28 cellular contexts compared by ENCODE assay signal in genomic region chr1:156191292-156191954, GRCh38. TPM values are rescaled to one million over a fixed set of nuclear protein-coding genes. Genes with fewer than 3 reads are reported as not detected.
DNase-seq lines count a peak whose midpoint lies in the region; ATAC-seq and TF ChIP-seq lines count a peak whose summit lies in the region.
"Had no signal": no experiment of that assay in that cellular context is flagged by ENCODE, and none has a peak within 500 bp of the region (broad histone marks: within the 10 kb centered on the region; RNA-seq: fewer than 3 reads in every experiment).

No MANE protein-coding gene starts in this region.

- H3K27me3 ChIP-seq in liver (ENCODE audit: control insufficient read depth in 4 of 4, insufficient read depth in 4 of 4, low read length in 3 of 4) = no peaks in the 10 kb centered on the region
- H3K27me3 ChIP-seq: ascending aorta, gastroesophageal sphincter, right atrium auricular region, suprapubic skin, upper lobe of left lung had no signal

- WGBS in liver = 76% methylated on average over 4 of the region's 4 CpGs

- peaks cover 6 to 21% (median 19%) of the 10 kb centered on the region in 4 donors for H3K4me1 ChIP-seq in liver (ENCODE audit: control insufficient read depth in 4 of 4, insufficient read depth in 4 of 4, low read length in 3 of 4)

- peak; percentile 38 for DNase-seq in CD1c-positive myeloid dendritic cell (ENCODE audit: extremely low spot score)
- peak; percentile 8 for DNase-seq in NB4 (ENCODE audit: low read depth)
- no peak for DNase-seq in DMS 273 (lab: John Stamatoyannopoulos, UW; ENCODE audit: unreplicated experiment)
- DNase-seq: activated CD8-positive, alpha-beta T cell treated with anti-CD3 and anti-CD28 coated beads for 36 hours; activated gamma-delta T cell; activated naive CD8-positive, alpha-beta T cell treated with anti-CD3 and anti-CD28 coated beads, Interleukin-2, amount 10 ng/mL, durations not matched to agents 7 days and 5 days; GOT3; HFFc6; KBM-7; NCI-H1930; NCI-H2171 treated with DMSO at 0.1 percent for 48 hours; NCI-H510A; PC-3; stimulated activated CD4-positive, alpha-beta T cell treated with anti-CD3 and anti-CD28 coated beads, Interleukin-1b, Interleukin-23, amount 100 ng/mL, for 48 hours; stimulated activated naive CD4-positive, alpha-beta T cell treated with Interleukin-2 at 50 U/mL for 16 hours; T-helper 17 cell; upper lobe of left lung had no signal

- no peak for TF ChIP-seq POLR2A in NB4 (IDR thresholded peaks at IDR 0.05; ENCODE audit: extremely low read depth, insufficient read length)

- TF ChIP-seq CTCF in NB4 (IDR thresholded peaks at IDR 0.05; ENCODE audit: low read depth, low read length) (no peak), liver (IDR thresholded peaks at IDR 0.05; ENCODE audit: low read depth, low read length, missing input control) (no peak)

- no peak overlapping the region for H3K9ac ChIP-seq in liver (ENCODE audit: low read depth in 1 of 2, low read length in 2 of 2)

- no peaks in the 10 kb centered on the region for H3K36me3 ChIP-seq in liver (ENCODE audit: control insufficient read depth in 4 of 4, insufficient read depth in 3 of 4, low read depth in 1 of 4, low read length in 3 of 4)
- H3K36me3 ChIP-seq: ascending aorta, right atrium auricular region, suprapubic skin had no signal

- H3K4me3 ChIP-seq in NB4 (ENCODE audit: low read depth, low read length) (no peak overlapping the region), liver (ENCODE audit: low read depth in 1 of 3, low read length in 3 of 3) (no peak overlapping the region)
- H3K4me3 ChIP-seq: ascending aorta, gastroesophageal sphincter, right atrium auricular region, SK-N-MC, suprapubic skin, upper lobe of left lung had no signal

- H3K9me3 ChIP-seq in liver (ENCODE audit: control insufficient read depth in 4 of 4, low read length in 3 of 4) = peaks cover 0 to 4% (median under 1%) of the 10 kb centered on the region in 4 donors
- H3K9me3 ChIP-seq: ascending aorta, gastroesophageal sphincter, right atrium auricular region, suprapubic skin, upper lobe of left lung had no signal

- TF ChIP-seq RAD21 in liver (IDR thresholded peaks at IDR 0.05) = peak; percentile 20 to 21

- H3K27ac ChIP-seq in liver (ENCODE audit: low read depth in 1 of 2, low read length in 2 of 2) = peak overlapping the region in 1 of 2 donors; percentile 26
- H3K27ac ChIP-seq: ascending aorta, C4-2B, gastroesophageal sphincter, right atrium auricular region, SK-N-MC, suprapubic skin had no signal

- ATAC-seq in GM21515 (IDR thresholded peaks at IDR 0.05; ENCODE audit: unreplicated experiment) = no peak
- ATAC-seq: activated CD8-positive, alpha-beta T cell treated with anti-CD3 and anti-CD28 coated beads for 36 hours; gastroesophageal sphincter; PC-3; T-helper 17 cell had no signal

TF ChIP-seq in liver, 16 proteins besides CTCF, POLR2A, EP300 and RAD21:
- TF ChIP-seq HNF4G (IDR thresholded peaks at IDR 0.05) (peak; percentile 84), HNF4A (conservative IDR thresholded peaks at IDR 0.05) (peak; percentile 96 to 97), EGR1 (IDR thresholded peaks at IDR 0.05; ENCODE audit: low read depth in 2 of 2) (no peak), YY1 (IDR thresholded peaks at IDR 0.05) (peak; percentile 51), FOXA2 (IDR thresholded peaks at IDR 0.05) (peak; percentile 89), SP1 (IDR thresholded peaks at IDR 0.05) (peak; percentile 87), REST (IDR thresholded peaks at IDR 0.05) (peak; percentile 13), ZBTB33 (IDR thresholded peaks at IDR 0.05) (peak; percentile 77), ATF3 (IDR thresholded peaks at IDR 0.05) (no peak), TAF1 (conservative IDR thresholded peaks at IDR 0.05) (no peak), RXRA (IDR thresholded peaks at IDR 0.05) (peak; percentile 68 to 80), JUND (IDR thresholded peaks at IDR 0.05) (peak; percentile 60 to 67), MAX (IDR thresholded peaks at IDR 0.05) (no peak), FOXA1 (IDR thresholded peaks at IDR 0.05) (no peak), NR2F2 (IDR thresholded peaks at IDR 0.05) (peak; percentile 36), GABPA (IDR thresholded peaks at IDR 0.05 in 1 of 2, conservative IDR thresholded peaks at IDR 0.05 in 1 of 2) (peak; percentile 31 to 60)
TF ChIP-seq in liver: peak in this region for 11.

RNA-seq across cellular contexts. Expression of gene SLC25A44, which starts 2.5 kb away (rescaled TPM):
- 10 to 100 TPM; 10.2 to 21.8 TPM for total RNA-seq in liver
- 10 to 100 TPM; 15.7 to 16.0 TPM for polyA plus RNA-seq in liver

RNA-seq across cellular contexts. Expression of gene PMF1, which starts 21.4 kb away (rescaled TPM):
- 10 to 100 TPM; 24.7 to 41.5 TPM for total RNA-seq in liver
- 10 to 100 TPM; 32.4 to 63.5 TPM for polyA plus RNA-seq in liver

RNA-seq across cellular contexts. Expression of gene SEMA4A, which starts 38.0 kb away (rescaled TPM):
- 1 to 10 TPM; 2.3 to 3.5 TPM for total RNA-seq in liver
- 1 to 10 TPM; 1.1 to 1.2 TPM for polyA plus RNA-seq in liver
- total RNA-seq: HT1080 had no signal

RNA-seq across cellular contexts. Expression of gene BGLAP, which starts 50.6 kb away (rescaled TPM):
- under 1 TPM; 0.28 to 0.75 TPM for total RNA-seq in liver
- polyA plus RNA-seq in liver = under 1 TPM in 1 of 2 donors, not detected in 1; 0.06 TPM
- total RNA-seq: kidney epithelial cell, M059J, right atrium auricular region had no signal

RNA-seq across cellular contexts. Expression of gene PAQR6, which starts 56.4 kb away (rescaled TPM):
- total RNA-seq in liver = under 1 TPM; 0.23 to 0.75 TPM
- polyA plus RNA-seq in liver = under 1 TPM; 0.22 to 0.85 TPM
- total RNA-seq: ascending aorta, right atrium auricular region had no signal
